Comparison of ENCODE assay signal across 23 cellular contexts in genomic region chr14:61434315-61434714, GRCh38.
DNase-seq lines count a peak whose midpoint lies in the region; ATAC-seq lines count a peak whose summit lies in the region.
"Had no signal": no experiment of that assay in that cellular context is flagged by ENCODE, and none has a peak within 500 bp of the region (broad histone marks: within the 10 kb centered on the region; RNA-seq: fewer than 3 reads in every experiment).

No MANE protein-coding gene starts in this region.

- H3K27ac ChIP-seq in naive thymus-derived CD4-positive, alpha-beta T cell (ENCODE audit: low read depth, low read length) = peak overlapping the region; percentile 37
- H3K27ac ChIP-seq: C4-2B, pancreas, sigmoid colon, WERI-Rb-1 had no signal

- POLR2A ChIA-PET in naive thymus-derived CD4-positive, alpha-beta T cell (lab: Charles Lee) = interaction anchor here (0.6 to 1.4 kb wide), 4 partner anchors 14 to 307 kb away, joined by 3 to 5 read pairs (median 4); no protein-coding TSS in a partner anchor

- H3K4me3 Mint-ChIP-seq in activated CD8-positive, alpha-beta memory T cell treated with anti-CD3 and anti-CD28 coated beads, Interleukin-2, amount 10 ng/mL, durations not matched to agents 7 days and 5 days = no peak overlapping the region
- H3K4me3 Mint-ChIP-seq in activated T-helper 17 cell treated with anti-CD3 and anti-CD28 coated beads, Interleukin-2, amount 50 U/mL, for 72 hours = peak overlapping the region; percentile 54
- peak overlapping the region in 7 of 10 donors; percentile 2 to 82 (median 57) for H3K4me3 Mint-ChIP-seq in naive thymus-derived CD4-positive, alpha-beta T cell
- H3K4me3 Mint-ChIP-seq: endodermal cell; GM23338; stimulated activated memory B cell treated with anti-CD40 and anti-IgM and Interleukin-4, amounts not matched to agents 10 μg/mL and 1 μg/mL and 100 μg/mL, for 72 hours had no signal

- no peak for ATAC-seq in activated CD8-positive, alpha-beta memory T cell treated with anti-CD3 and anti-CD28 coated beads, Interleukin-2, amount 10 ng/mL, durations not matched to agents 7 days and 5 days
- ATAC-seq in activated T-helper 17 cell treated with anti-CD3 and anti-CD28 coated beads, Interleukin-2, amount 50 U/mL, for 72 hours (replicated peaks) = no peak
- no peak for ATAC-seq in naive thymus-derived CD4-positive, alpha-beta T cell
- ATAC-seq in GM19351 (IDR thresholded peaks at IDR 0.05; ENCODE audit: unreplicated experiment) (no peak), GM18519 (IDR thresholded peaks at IDR 0.05; ENCODE audit: low FRiP score, unreplicated experiment) (no peak)
- ATAC-seq: GM12878; GM23338; pancreas; stimulated activated memory B cell treated with anti-CD40 and anti-IgM and Interleukin-4, amounts not matched to agents 10 μg/mL and 1 μg/mL and 100 μg/mL, for 72 hours had no signal

- H3K36me3 ChIP-seq in naive thymus-derived CD4-positive, alpha-beta T cell (ENCODE audit: control insufficient read depth in 2 of 3, insufficient read depth in 3 of 3, low read length in 3 of 3) = peaks cover 0 to 6% (median 0%) of the 10 kb centered on the region in 3 experiments
- H3K36me3 ChIP-seq: pancreas, sigmoid colon, WERI-Rb-1 had no signal

- no peak for DNase-seq in activated CD8-positive, alpha-beta memory T cell treated with anti-CD3 and anti-CD28 coated beads, Interleukin-2, amount 10 ng/mL, durations not matched to agents 7 days and 5 days
- no peak for DNase-seq in activated CD8-positive, alpha-beta memory T cell treated with anti-CD3 and anti-CD28 coated beads, Interleukin-2, amount 50 U/mL, for 4 hours
- peak; percentile 29 for DNase-seq in EH (ENCODE audit: low read depth)
- no peak for DNase-seq in naive thymus-derived CD4-positive, alpha-beta T cell
- no peak for DNase-seq in stimulated activated CD4-positive, alpha-beta T cell treated with anti-CD3 and anti-CD28 coated beads, Interleukin-2, amount 100 ng/mL, for 24 hours
- DNase-seq: activated gamma-delta T cell, DMS153, endodermal cell, GF-D8, KBM-7, kidney glomerular epithelial cell, NCI-H748 treated with DMSO at 0.1 percent for 48 hours, pancreas, Right ventricle myocardium superior, sigmoid colon, WERI-Rb-1 had no signal

- no peaks in the 10 kb centered on the region for H3K27me3 Mint-ChIP-seq in activated CD8-positive, alpha-beta memory T cell treated with anti-CD3 and anti-CD28 coated beads, Interleukin-2, amount 10 ng/mL, durations not matched to agents 7 days and 5 days
- H3K27me3 Mint-ChIP-seq in activated T-helper 17 cell treated with anti-CD3 and anti-CD28 coated beads, Interleukin-2, amount 50 U/mL, for 72 hours = no peaks in the 10 kb centered on the region
- H3K27me3 Mint-ChIP-seq in naive thymus-derived CD4-positive, alpha-beta T cell = no peaks in the 10 kb centered on the region

- no peaks in the 10 kb centered on the region for H3K9me3 Mint-ChIP-seq in activated CD8-positive, alpha-beta memory T cell treated with anti-CD3 and anti-CD28 coated beads, Interleukin-2, amount 10 ng/mL, durations not matched to agents 7 days and 5 days (ENCODE audit: low read depth)
- H3K9me3 Mint-ChIP-seq in activated T-helper 17 cell treated with anti-CD3 and anti-CD28 coated beads, Interleukin-2, amount 50 U/mL, for 72 hours = no peaks in the 10 kb centered on the region
- peaks cover 0 to 4% (median 0%) of the 10 kb centered on the region in 11 donors for H3K9me3 Mint-ChIP-seq in naive thymus-derived CD4-positive, alpha-beta T cell
- H3K9me3 Mint-ChIP-seq: stimulated activated memory B cell treated with anti-CD40 and anti-IgM and Interleukin-4, amounts not matched to agents 10 μg/mL and 1 μg/mL and 100 μg/mL, for 72 hours had no signal

- no peak overlapping the region for H3K4me3 ChIP-seq in naive thymus-derived CD4-positive, alpha-beta T cell (ENCODE audit: low read length)
- H3K4me3 ChIP-seq: GM12878, GM23338, pancreas, sigmoid colon had no signal

- intact Hi-C loops in naive thymus-derived CD4-positive, alpha-beta T cell (cut with micrococcal nuclease) = loop anchor here (1.0 to 10.0 kb wide), 2 partner anchors 10 to 50 kb away; no protein-coding TSS in a partner anchor

- H3K27ac Mint-ChIP-seq in activated CD8-positive, alpha-beta memory T cell treated with anti-CD3 and anti-CD28 coated beads, Interleukin-2, amount 10 ng/mL, durations not matched to agents 7 days and 5 days = peak overlapping the region; percentile 58
- peak overlapping the region; percentile 79 for H3K27ac Mint-ChIP-seq in activated T-helper 17 cell treated with anti-CD3 and anti-CD28 coated beads, Interleukin-2, amount 50 U/mL, for 72 hours
- peak overlapping the region in 7 of 9 donors; percentile 2 to 95 (median 86) for H3K27ac Mint-ChIP-seq in naive thymus-derived CD4-positive, alpha-beta T cell
- H3K27ac Mint-ChIP-seq: endodermal cell; GM23338; stimulated activated memory B cell treated with anti-CD40 and anti-IgM and Interleukin-4, amounts not matched to agents 10 μg/mL and 1 μg/mL and 100 μg/mL, for 72 hours had no signal

- H3K4me1 ChIP-seq in naive thymus-derived CD4-positive, alpha-beta T cell (ENCODE audit: control insufficient read depth in 2 of 2, insufficient read depth in 2 of 2, low read length in 2 of 2) = peaks cover 81 to 82% of the 10 kb centered on the region in 2 donors

- H3K36me3 Mint-ChIP-seq in activated CD8-positive, alpha-beta memory T cell treated with anti-CD3 and anti-CD28 coated beads, Interleukin-2, amount 10 ng/mL, durations not matched to agents 7 days and 5 days = peaks cover 45% of the 10 kb centered on the region
- H3K36me3 Mint-ChIP-seq in activated T-helper 17 cell treated with anti-CD3 and anti-CD28 coated beads, Interleukin-2, amount 50 U/mL, for 72 hours (ENCODE audit: low read depth) = peaks cover 54% of the 10 kb centered on the region
- peaks cover 16 to 30% (median 25%) of the 10 kb centered on the region in 5 donors for H3K36me3 Mint-ChIP-seq in naive thymus-derived CD4-positive, alpha-beta T cell
- H3K36me3 Mint-ChIP-seq: stimulated activated memory B cell treated with anti-CD40 and anti-IgM and Interleukin-4, amounts not matched to agents 10 μg/mL and 1 μg/mL and 100 μg/mL, for 72 hours had no signal

- H3K4me1 Mint-ChIP-seq in activated CD8-positive, alpha-beta memory T cell treated with anti-CD3 and anti-CD28 coated beads, Interleukin-2, amount 10 ng/mL, durations not matched to agents 7 days and 5 days = peaks cover 90% of the 10 kb centered on the region
- peaks cover 71% of the 10 kb centered on the region for H3K4me1 Mint-ChIP-seq in activated T-helper 17 cell treated with anti-CD3 and anti-CD28 coated beads, Interleukin-2, amount 50 U/mL, for 72 hours
- peaks cover 69 to 100% (median 95%) of the 10 kb centered on the region in 7 donors for H3K4me1 Mint-ChIP-seq in naive thymus-derived CD4-positive, alpha-beta T cell

- no peaks in the 10 kb centered on the region for H3K9me3 ChIP-seq in naive thymus-derived CD4-positive, alpha-beta T cell (ENCODE audit: control insufficient read depth in 2 of 3, low read length in 3 of 3)
- H3K9me3 ChIP-seq: pancreas, sigmoid colon had no signal

- no peaks in the 10 kb centered on the region for H3K27me3 ChIP-seq in naive thymus-derived CD4-positive, alpha-beta T cell (ENCODE audit: control insufficient read depth in 2 of 2, insufficient read depth in 2 of 2, low read length in 2 of 2)
- H3K27me3 ChIP-seq: pancreas, sigmoid colon had no signal

- CTCF ChIA-PET in activated CD8-positive, alpha-beta memory T cell treated with anti-CD3 and anti-CD28 coated beads, Interleukin-2, amount 10 ng/mL, durations not matched to agents 7 days and 5 days (lab: Charles Lee) = no interaction called here
- CTCF ChIA-PET in naive thymus-derived CD4-positive, alpha-beta T cell (lab: Charles Lee) = interaction anchor here (1.0 kb wide), 1 partner anchor 13 kb away, joined by 3 read pairs; no protein-coding TSS in a partner anchor
